Comparison of ENCODE assay signal across 19 cellular contexts in genomic region chr2:75047189-75047812, GRCh38.
DNase-seq lines count a peak whose midpoint lies in the region; ATAC-seq and TF ChIP-seq lines count a peak whose summit lies in the region.
"Had no signal": no experiment of that assay in that cellular context is flagged by ENCODE, and none has a peak within 500 bp of the region (broad histone marks: within the 10 kb centered on the region; RNA-seq: fewer than 3 reads in every experiment).

No MANE protein-coding gene starts in this region.

- H3K79me2 ChIP-seq in PC-9 (ENCODE audit: low read depth) = no peaks in the 10 kb centered on the region
- no peaks in the 10 kb centered on the region for H3K79me2 ChIP-seq in osteoblast (ENCODE audit: insufficient read depth, low read length)

- intact Hi-C loops in PC-9 (cut with micrococcal nuclease; ENCODE audit: unreplicated experiment) (no loop called here), Right ventricle myocardium superior (cut with DNase I) (no loop called here), sciatic nerve (cut with DNase I) (no loop called here)

- H4K20me1 ChIP-seq in PC-9 (ENCODE audit: insufficient read depth) (no peaks in the 10 kb centered on the region), osteoblast (ENCODE audit: insufficient read depth, low read length) (no peaks in the 10 kb centered on the region)

- H3K27ac ChIP-seq in PC-9 (no peak overlapping the region), osteoblast (ENCODE audit: low read depth, low read length) (no peak overlapping the region)
- H3K27ac ChIP-seq: heart right ventricle, Peyer's patch had no signal

- H3F3A ChIP-seq in PC-9 (ENCODE audit: insufficient read depth, low read depth) = no peaks in the 10 kb centered on the region

- H3K27me3 ChIP-seq in PC-9 (ENCODE audit: insufficient read depth, low read depth) (no peaks in the 10 kb centered on the region), osteoblast (ENCODE audit: insufficient read depth, low read length) (no peaks in the 10 kb centered on the region)
- H3K27me3 ChIP-seq: heart right ventricle, Peyer's patch, transverse colon had no signal

- BruUV-seq in PC-9 (replicated peaks; lab: Mats Ljungman, UMichigan) = no TSS peak

- H3K36me3 ChIP-seq in PC-9 (ENCODE audit: low read depth) (no peaks in the 10 kb centered on the region), osteoblast (ENCODE audit: insufficient read depth, low read length) (no peaks in the 10 kb centered on the region)
- H3K36me3 ChIP-seq: heart right ventricle, Peyer's patch, transverse colon had no signal

- H3K4me3 ChIP-seq in PC-9 = no peak overlapping the region
- no peak overlapping the region for H3K4me3 ChIP-seq in choroid plexus epithelial cell (ENCODE audit: low read depth, low read length)
- H3K4me3 ChIP-seq in osteoblast (ENCODE audit: insufficient read depth, low read length) = peak overlapping the region; percentile 21
- H3K4me3 ChIP-seq: heart right ventricle, Peyer's patch, transverse colon had no signal

- DNase-seq in ELR (ENCODE audit: low read depth) (peak; percentile 85), PC-9 (peak in 1 of 2 experiments; percentile 66), choroid plexus epithelial cell (ENCODE audit: low read depth) (peak; percentile 49), osteoblast (ENCODE audit: insufficient read length, low spot score, missing footprints) (no peak), Right ventricle myocardium superior (no peak), sciatic nerve (ENCODE audit: low spot score) (no peak), HK-2 (ENCODE audit: unreplicated experiment) (no peak)
- DNase-seq: GDM1; heart right ventricle; Karpas-422; naive thymus-derived CD8-positive, alpha-beta T cell; NCI-H146; NCI-H510A treated with DMSO at 0.1 percent for 48 hours; Peyer's patch; retina; stimulated activated CD4-positive, alpha-beta T cell treated with anti-CD3 and anti-CD28 coated beads, Interleukin-4, amount 100 ng/mL, for 1 hour; transverse colon had no signal

- H3K4me2 ChIP-seq in PC-9 (peak overlapping the region; percentile 43; the same call in 1 of the 2 replicates), osteoblast (ENCODE audit: insufficient read depth, low read length) (peak overlapping the region; percentile 42)

- no peak for TF ChIP-seq CTCF in PC-9 (conservative IDR thresholded peaks at IDR 0.05)
- TF ChIP-seq CTCF in choroid plexus epithelial cell (conservative IDR thresholded peaks at IDR 0.05; ENCODE audit: low read depth, low read length) = no peak
- TF ChIP-seq CTCF in osteoblast (IDR thresholded peaks at IDR 0.05; ENCODE audit: extremely low read depth, low read depth, low read length) = no peak

- H2AFZ ChIP-seq in PC-9 (no peak overlapping the region), osteoblast (ENCODE audit: low read length) (no peak overlapping the region)

- CTCF ChIA-PET in PC-9 (lab: Charles Lee) = interaction anchor here (0.6 kb wide), 1 partner anchor 55 kb away, joined by 6 read pairs; no protein-coding TSS in a partner anchor

- H3K9me2 ChIP-seq in PC-9 (ENCODE audit: insufficient read depth) = no peaks in the 10 kb centered on the region

- ATAC-seq in HG02642 (IDR thresholded peaks at IDR 0.05; ENCODE audit: poor library complexity, unreplicated experiment) = no peak
- no peak for ATAC-seq in Right ventricle myocardium superior (ENCODE audit: poor library complexity)
- ATAC-seq in sciatic nerve = no peak
- ATAC-seq: left lobe of liver; naive thymus-derived CD8-positive, alpha-beta T cell had no signal

- POLR2A ChIA-PET in PC-9 (lab: Charles Lee; ENCODE audit: unreplicated experiment) = interaction anchor here (0.7 kb wide), 1 partner anchor 182 kb away, joined by 7 read pairs; no protein-coding TSS in a partner anchor

- no peaks in the 10 kb centered on the region; the same call in 1 of the 2 replicates for H3K9me3 ChIP-seq in PC-9 (ENCODE audit: insufficient read depth, low read depth)
- H3K9me3 ChIP-seq in osteoblast (ENCODE audit: low read depth, low read length) = no peaks in the 10 kb centered on the region
- H3K9me3 ChIP-seq: heart right ventricle, Peyer's patch, transverse colon had no signal

- H3K4me1 ChIP-seq in PC-9 (replicated peaks; ENCODE audit: insufficient read depth) (peaks cover 14% of the 10 kb centered on the region), osteoblast (ENCODE audit: insufficient read depth, low read length) (peaks cover 18% of the 10 kb centered on the region)
- H3K4me1 ChIP-seq: Peyer's patch had no signal

Comparison
In these comparisons a context has a peak if more than half of its experiments do, and no peak if none do; other contexts are left out.
1. DNase-seq: peak in ELR (single experiment) and choroid plexus epithelial cell (single experiment); none in osteoblast (single experiment), Right ventricle myocardium superior (single experiment), sciatic nerve (single experiment) and HK-2 (single experiment).